ENCODE assay signal across 24 cellular contexts in genomic region chr1:54818461-54819194, GRCh38. TPM values are rescaled to one million over a fixed set of nuclear protein-coding genes. Genes with fewer than 3 reads are reported as not detected.
DNase-seq lines count a peak whose midpoint lies in the region; ATAC-seq, FAIRE-seq and TF ChIP-seq lines count a peak whose summit lies in the region.
"Had no signal": no experiment of that assay in that cellular context is flagged by ENCODE, and none has a peak within 500 bp of the region (broad histone marks: within the 10 kb centered on the region; RNA-seq: fewer than 3 reads in every experiment).

No MANE protein-coding gene starts in this region.

- TF ChIP-seq CTCF in H1 (IDR thresholded peaks at IDR 0.05; ENCODE audit: control extremely low read depth in 1 of 3, insufficient read depth in 1 of 3, low read depth in 1 of 3, low read length in 3 of 3) (no peak), natural killer cell (IDR thresholded peaks at IDR 0.05) (no peak)

- intact Hi-C loops in natural killer cell (cut with micrococcal nuclease), result no loop called here

- no peak overlapping the region for H3K56ac ChIP-seq in H1 (replicated peaks; ENCODE audit: insufficient read length, low read depth, low read length)

- no peak overlapping the region for H2BK12ac ChIP-seq in H1 (ENCODE audit: low read depth, low read length)

- no peak overlapping the region for H3K27ac ChIP-seq in CD8-positive, alpha-beta memory T cell (ENCODE audit: low read depth, low read length)
- no peak overlapping the region for H3K27ac ChIP-seq in H1 (ENCODE audit: low read depth, low read length)
- H3K27ac ChIP-seq: SK-N-MC, transverse colon had no signal

- no peak overlapping the region for H3K14ac ChIP-seq in H1 (ENCODE audit: insufficient read length)

- no peak for TF ChIP-seq RAD21 in H1 (IDR thresholded peaks at IDR 0.05 in 1 of 2, conservative IDR thresholded peaks at IDR 0.05 in 1 of 2; ENCODE audit: low read depth in 2 of 2, low read length in 2 of 2)

- H3K4me1 ChIP-seq in CD8-positive, alpha-beta memory T cell (ENCODE audit: insufficient read depth, low read length), result no peaks in the 10 kb centered on the region
- peaks cover 0 to 15% (median 9%) of the 10 kb centered on the region in 4 experiments; a peak in 6 of 7 replicates for H3K4me1 ChIP-seq in H1 (replicated peaks in 1 of 4; ENCODE audit: control insufficient read depth in 3 of 4, insufficient read depth in 4 of 4, low read length in 3 of 4)
- H3K4me1 ChIP-seq: Caco-2 had no signal

- H4K91ac ChIP-seq in H1 (replicated peaks; ENCODE audit: insufficient read length, low read length), result peak overlapping the region; percentile 40

- H3K27me3 Mint-ChIP-seq in CD8-positive, alpha-beta memory T cell, result peaks cover 0 to 5% of the 10 kb centered on the region in 2 donors
- H3K27me3 Mint-ChIP-seq in natural killer cell (ENCODE audit: low read depth in 2 of 2), result no peaks in the 10 kb centered on the region
- no peaks in the 10 kb centered on the region for H3K27me3 Mint-ChIP-seq in activated naive CD8-positive, alpha-beta T cell treated with anti-CD3 and anti-CD28 coated beads for 36 hours

- H3K4ac ChIP-seq in H1 (replicated peaks; ENCODE audit: insufficient read length, low read depth, low read length), result no peak overlapping the region

- no peaks in the 10 kb centered on the region for H3K79me1 ChIP-seq in H1 (ENCODE audit: low read depth, low read length)

- H3K36me3 Mint-ChIP-seq in CD8-positive, alpha-beta memory T cell, result peaks cover 4 to 16% (median 7%) of the 10 kb centered on the region in 3 donors
- peaks cover 34% of the 10 kb centered on the region for H3K36me3 Mint-ChIP-seq in natural killer cell
- H3K36me3 Mint-ChIP-seq in activated naive CD8-positive, alpha-beta T cell treated with anti-CD3 and anti-CD28 coated beads for 36 hours, result peaks cover 2% of the 10 kb centered on the region

- H2BK120ac ChIP-seq in H1 (replicated peaks; ENCODE audit: low read depth, low read length), result no peak overlapping the region

- H3K23ac ChIP-seq in H1 (ENCODE audit: insufficient read length), result no peak overlapping the region

- no peak overlapping the region for H3K9ac ChIP-seq in H1 (replicated peaks in 1 of 4; ENCODE audit: extremely low read depth in 1 of 4, low read depth in 3 of 4, low read length in 3 of 4)

- H4K8ac ChIP-seq in H1 (ENCODE audit: extremely low read depth, insufficient read depth, low read length), result 0 out of 2 replicates have a peak overlapping the region, but pooled peaks have one; percentile 25

- no peak overlapping the region for H3K4me3 Mint-ChIP-seq in CD8-positive, alpha-beta memory T cell
- H3K4me3 Mint-ChIP-seq in natural killer cell, result no peak overlapping the region
- H3K4me3 Mint-ChIP-seq in activated naive CD8-positive, alpha-beta T cell treated with anti-CD3 and anti-CD28 coated beads for 36 hours, result no peak overlapping the region
- H3K4me3 Mint-ChIP-seq: activated CD8-positive, alpha-beta T cell treated with anti-CD3 and anti-CD28 coated beads, Interleukin-2, amount 10 ng/mL, durations not matched to agents 7 days and 5 days; nephron progenitor cell had no signal

- no peak overlapping the region for H2AFZ ChIP-seq in H1 (ENCODE audit: low read length)

- no peak for TF ChIP-seq POLR2A in H1 (IDR thresholded peaks at IDR 0.05; ENCODE audit: control extremely low read depth in 1 of 2, low read depth in 2 of 2, low read length in 2 of 2)

- H3K4me3 ChIP-seq in CD8-positive, alpha-beta memory T cell (ENCODE audit: low read length), result no peak overlapping the region
- H3K4me3 ChIP-seq in H1 (ENCODE audit: extremely low read depth in 1 of 4, insufficient read depth in 2 of 4, low read depth in 3 of 4, low read length in 4 of 4), result no peak overlapping the region
- H3K4me3 ChIP-seq: SK-N-MC, transverse colon had no signal

- no peaks in the 10 kb centered on the region for H3K27me3 ChIP-seq in CD8-positive, alpha-beta memory T cell (ENCODE audit: insufficient read depth, low read length, poor library complexity, severe bottlenecking)
- no peaks in the 10 kb centered on the region; a peak in 2 of 7 replicates for H3K27me3 ChIP-seq in H1 (replicated peaks in 1 of 4; ENCODE audit: control insufficient read depth in 3 of 4, extremely low read depth in 1 of 4, insufficient read depth in 3 of 4, low read length in 3 of 4)
- H3K27me3 ChIP-seq: transverse colon had no signal

- peaks cover 6 to 13% (median 8%) of the 10 kb centered on the region in 5 donors for H3K9me3 Mint-ChIP-seq in CD8-positive, alpha-beta memory T cell
- peaks cover 2 to 5% of the 10 kb centered on the region in 2 donors for H3K9me3 Mint-ChIP-seq in natural killer cell
- peaks cover 2% of the 10 kb centered on the region for H3K9me3 Mint-ChIP-seq in activated naive CD8-positive, alpha-beta T cell treated with anti-CD3 and anti-CD28 coated beads for 36 hours

- no peaks in the 10 kb centered on the region for H3K79me2 ChIP-seq in H1 (ENCODE audit: control insufficient read depth in 1 of 2, insufficient read depth in 2 of 2, low read length in 2 of 2)

- POLR2A ChIA-PET in CD8-positive, alpha-beta memory T cell (lab: Charles Lee), result no interaction called here
- POLR2A ChIA-PET in H1 (lab: Charles Lee; ENCODE audit: partially characterized antibody), result no interaction called here

- H4K20me1 ChIP-seq in H1 (replicated peaks in 1 of 2; ENCODE audit: control insufficient read depth in 1 of 2, insufficient read depth in 2 of 2, low read length in 2 of 2), result no peaks in the 10 kb centered on the region

- H3K27ac Mint-ChIP-seq in CD8-positive, alpha-beta memory T cell, result peak overlapping the region in 5 of 8 donors; percentile 14 to 94 (median 63)
- peak overlapping the region; percentile 43 to 60 for H3K27ac Mint-ChIP-seq in natural killer cell
- no peak overlapping the region for H3K27ac Mint-ChIP-seq in activated naive CD8-positive, alpha-beta T cell treated with anti-CD3 and anti-CD28 coated beads for 36 hours
- H3K27ac Mint-ChIP-seq: nephron progenitor cell had no signal

- no peak overlapping the region for H3K18ac ChIP-seq in H1 (ENCODE audit: extremely low read depth, low read length)

- H2BK15ac ChIP-seq in H1 (ENCODE audit: low read length), result no peak overlapping the region

- no peak for ATAC-seq in natural killer cell
- no peak for ATAC-seq in GM19324 (IDR thresholded peaks at IDR 0.05; ENCODE audit: low FRiP score, unreplicated experiment)
- ATAC-seq: activated CD8-positive, alpha-beta T cell treated with anti-CD3 and anti-CD28 coated beads, Interleukin-2, amount 10 ng/mL, durations not matched to agents 7 days and 5 days; stimulated activated naive CD8-positive, alpha-beta T cell treated with anti-CD3 and anti-CD28 coated beads, Interleukin-15, Interleukin-2, amounts not matched to agents 100 U/mL and 50 U/mL, for 24 hours had no signal

- TF ChIP-seq EP300 in H1 (IDR thresholded peaks at IDR 0.05; ENCODE audit: borderline replicate concordance in 1 of 2, low read depth in 2 of 2, low read length in 2 of 2), result no peak

- H2BK20ac ChIP-seq in H1 (ENCODE audit: low read length), result no peak overlapping the region

- H3K9me3 ChIP-seq in CD8-positive, alpha-beta memory T cell (ENCODE audit: low read length), result no peaks in the 10 kb centered on the region
- no peaks in the 10 kb centered on the region for H3K9me3 ChIP-seq in H1 (ENCODE audit: insufficient read depth in 2 of 2, low read depth in 1 of 2, low read length in 1 of 2)
- H3K9me3 ChIP-seq: Caco-2 had no signal

- H3K36me3 ChIP-seq in CD8-positive, alpha-beta memory T cell (ENCODE audit: insufficient read depth, low read length), result no peaks in the 10 kb centered on the region
- no peaks in the 10 kb centered on the region for H3K36me3 ChIP-seq in H1 (ENCODE audit: control insufficient read depth in 2 of 4, insufficient read depth in 4 of 4, low read length in 3 of 4)
- H3K36me3 ChIP-seq: transverse colon had no signal

- no peak overlapping the region for H4K5ac ChIP-seq in H1 (ENCODE audit: insufficient read length, low read depth, low read length)

- FAIRE-seq in H1 (lab: Jason Lieb, UNC), result no peak
- FAIRE-seq: RCC 7860 had no signal

- no peak overlapping the region for H2AK5ac ChIP-seq in H1 (ENCODE audit: low read depth, low read length)

- peaks cover 4 to 6% (median 6%) of the 10 kb centered on the region in 3 donors for H3K4me1 Mint-ChIP-seq in CD8-positive, alpha-beta memory T cell
- peaks cover 13 to 36% of the 10 kb centered on the region in 2 donors for H3K4me1 Mint-ChIP-seq in natural killer cell
- peaks cover 5% of the 10 kb centered on the region for H3K4me1 Mint-ChIP-seq in activated naive CD8-positive, alpha-beta T cell treated with anti-CD3 and anti-CD28 coated beads for 36 hours

- H2BK5ac ChIP-seq in H1 (ENCODE audit: low read depth, low read length), result no peak overlapping the region

- CTCF ChIA-PET in CD8-positive, alpha-beta memory T cell (lab: Charles Lee), result no interaction called here
- CTCF ChIA-PET in H1 (lab: Charles Lee; ENCODE audit: partially characterized antibody), result interaction anchor here (1.0 to 1.6 kb wide), 5 partner anchors 10 to 126 kb away, joined by 3 to 5 read pairs (median 3); partner anchors contain the start of gene TTC22

- no peak overlapping the region; a peak in 1 of 4 replicates for H3K4me2 ChIP-seq in H1 (ENCODE audit: insufficient read depth in 1 of 2, low read depth in 2 of 2, low read length in 2 of 2)

- WGBS in H1 (ENCODE audit: extremely low coverage in 1 of 2, insufficient coverage in 1 of 2, insufficient read length in 1 of 2, insufficient replicate concordance in 2 of 2, low coverage in 1 of 2, low lambda C conversion rate in 2 of 2, missing lambda C conversion rate in 1 of 2), 2 experiments, result 84% methylated on average over 5 of the region's 5 CpGs; no CpG with 5 or more reads in 1 of the 2 experiments

- H3K23me2 ChIP-seq in H1 (ENCODE audit: low read depth, low read length), result no peaks in the 10 kb centered on the region; the same call in 1 of the 2 replicates

- DNase-seq in CD8-positive, alpha-beta memory T cell, result no peak
- peak; percentile 40 for DNase-seq in MV-4-11 (lab: John Stamatoyannopoulos, UW)
- peak in 1 of 2 experiments; percentile 22 for DNase-seq in H1 (ENCODE audit: low read depth in 1 of 2, low spot score in 2 of 2)
- no peak for DNase-seq in natural killer cell
- no peak for DNase-seq in NCI-H82 treated with DMSO at 0.1 percent for 48 hours (lab: John Stamatoyannopoulos, UW; ENCODE audit: unreplicated experiment)
- DNase-seq in SHP77 treated with DMSO at 0.1 percent for 48 hours (lab: John Stamatoyannopoulos, UW), result no peak
- no peak for DNase-seq in activated naive CD8-positive, alpha-beta T cell treated with anti-CD3 and anti-CD28 coated beads for 36 hours
- DNase-seq: activated CD8-positive, alpha-beta T cell treated with anti-CD3 and anti-CD28 coated beads, Interleukin-2, amount 10 ng/mL, durations not matched to agents 7 days and 5 days; amniotic stem cell; Caco-2; GOT3; mesendoderm; NCI-H1436; nephron progenitor cell; stimulated activated CD4-positive, alpha-beta T cell treated with anti-CD3 and anti-CD28 coated beads, Interleukin-2, amount 100 ng/mL, for 24 hours; stimulated activated naive CD8-positive, alpha-beta T cell treated with anti-CD3 and anti-CD28 coated beads, Interleukin-15, Interleukin-2, amounts not matched to agents 100 U/mL and 50 U/mL, for 24 hours; T-helper 9 cell; transverse colon had no signal

RNA-seq across cellular contexts. Expression of gene TTC22, which starts 17.5 kb away (rescaled TPM):
- 1 to 10 TPM; 2.8 to 2.9 TPM for total RNA-seq in CD8-positive, alpha-beta memory T cell
- polyA plus RNA-seq in CD8-positive, alpha-beta memory T cell, result 5.6 TPM
- 1.1 and 1.6 TPM in 2 replicates for total RNA-seq in H1 (2021; fragmentation: NEBNext Ultra II Directional; extraction: Animal tissue kit (Norgen Biotek cat#: 25700))
- 1.00 and 1.7 TPM in 2 replicates for polyA plus RNA-seq in H1 (2011; rRNA removed)
- polyA plus RNA-seq in H1 (2011; cell fraction: cytosol; rRNA removed), result 1.4 TPM
- polyA plus RNA-seq in H1 (2011; cell fraction: nucleus; rRNA removed), result 2.3 TPM
- polyA plus RNA-seq in H1 (2012, experiment 1 of 2), result 0.83 to 0.94 TPM (median 0.94 TPM) in 4 replicates
- 0.43 TPM for polyA plus RNA-seq in H1 (2012, experiment 2 of 2)
- polyA plus RNA-seq in H1 (2013, experiment 1 of 2), result 0.83 TPM
- polyA plus RNA-seq in H1 (2013, experiment 2 of 2), result 0.70 TPM
- 0.49 and 0.79 TPM in 2 replicates for polyA minus RNA-seq in H1 (2011; rRNA and poly(A)+ RNA removed)
- polyA minus RNA-seq in H1 (2011; cell fraction: cytosol; rRNA and poly(A)+ RNA removed), result 0.66 TPM
- 0.80 TPM for polyA minus RNA-seq in H1 (2011; cell fraction: nucleus; rRNA and poly(A)+ RNA removed)
- 10 to 100 TPM; 17.8 to 30.8 (median 26.5) TPM for total RNA-seq in natural killer cell
- 1 to 10 TPM; 4.8 to 5.3 TPM for total RNA-seq in activated naive CD8-positive, alpha-beta T cell treated with anti-CD3 and anti-CD28 coated beads for 36 hours
- total RNA-seq: Daoy, HT1080, skeletal muscle tissue had no signal

RNA-seq across cellular contexts. Expression of gene PARS2, which starts 54.3 kb away (rescaled TPM):
- 1 to 10 TPM; 7.9 to 8.2 TPM for total RNA-seq in CD8-positive, alpha-beta memory T cell
- polyA plus RNA-seq in CD8-positive, alpha-beta memory T cell, result 3.2 TPM
- total RNA-seq in H1 (2021; fragmentation: NEBNext Ultra II Directional; extraction: Animal tissue kit (Norgen Biotek cat#: 25700)), result 10.0 and 10.4 TPM in 2 replicates
- 8.9 and 11.8 TPM in 2 replicates for polyA plus RNA-seq in H1 (2011; rRNA removed)
- polyA plus RNA-seq in H1 (2011; cell fraction: cytosol; rRNA removed), result 8.8 TPM
- polyA plus RNA-seq in H1 (2011; cell fraction: nucleus; rRNA removed), result 7.3 TPM
- 9.4 to 12.3 TPM (median 11.0 TPM) in 4 replicates for polyA plus RNA-seq in H1 (2012, experiment 1 of 2)
- 14.0 TPM for polyA plus RNA-seq in H1 (2012, experiment 2 of 2)
- polyA plus RNA-seq in H1 (2013, experiment 1 of 2), result 6.6 TPM
- polyA plus RNA-seq in H1 (2013, experiment 2 of 2), result 6.2 TPM
- 13.0 and 15.7 TPM in 2 replicates for polyA minus RNA-seq in H1 (2011; rRNA and poly(A)+ RNA removed)
- polyA minus RNA-seq in H1 (2011; cell fraction: cytosol; rRNA and poly(A)+ RNA removed), result 7.8 TPM
- 7.3 TPM for polyA minus RNA-seq in H1 (2011; cell fraction: nucleus; rRNA and poly(A)+ RNA removed)
- total RNA-seq in natural killer cell, result 1 to 10 TPM in 1 of 3 donors, under 1 TPM in 2; 0.95 to 1.4 (median 0.96) TPM
- 1 to 10 TPM; 6.4 to 6.6 TPM for total RNA-seq in activated naive CD8-positive, alpha-beta T cell treated with anti-CD3 and anti-CD28 coated beads for 36 hours
